ENCODE assay signal across 13 cellular contexts in genomic region chr6:152273638-152274037, GRCh38.
DNase-seq lines count a peak whose midpoint lies in the region; TF ChIP-seq lines count a peak whose summit lies in the region.
"Had no signal": no experiment of that assay in that cellular context is flagged by ENCODE, and none has a peak within 500 bp of the region (broad histone marks: within the 10 kb centered on the region; RNA-seq: fewer than 3 reads in every experiment).

No MANE protein-coding gene starts in this region.

- H3K36me3 ChIP-seq in left ventricle myocardium inferior (peaks cover 57% of the 10 kb centered on the region), Karpas-422 (ENCODE audit: insufficient read depth, low read length) (peaks cover 38% of the 10 kb centered on the region)

- peak overlapping the region; percentile 40 for H3K27ac ChIP-seq in VCaP
- peak overlapping the region; percentile 85 for H3K27ac ChIP-seq in left ventricle myocardium inferior (replicated peaks)
- no peak overlapping the region for H3K27ac ChIP-seq in Karpas-422 (ENCODE audit: low read length)
- H3K27ac ChIP-seq: C4-2B had no signal

- no peaks in the 10 kb centered on the region for H3K27me3 ChIP-seq in left ventricle myocardium inferior (ENCODE audit: low read depth)
- no peaks in the 10 kb centered on the region for H3K27me3 ChIP-seq in Karpas-422 (ENCODE audit: low read length)

- H3K9me2 ChIP-seq in Karpas-422 (replicated peaks; ENCODE audit: insufficient read depth, low read length) = no peaks in the 10 kb centered on the region

- H3K9ac ChIP-seq in Karpas-422 (ENCODE audit: low read length) = no peak overlapping the region

- no peaks in the 10 kb centered on the region for H4K20me1 ChIP-seq in Karpas-422 (ENCODE audit: insufficient read depth, low read depth, low read length)

- peak; percentile 29 for DNase-seq in Calu3
- DNase-seq in left ventricle myocardium inferior = no peak
- peak; percentile 93 for DNase-seq in retinal pigment epithelial cell (ENCODE audit: low read depth)
- DNase-seq in Karpas-422 = no peak
- no peak for DNase-seq in T1000 (lab: John Stamatoyannopoulos, UW)
- no peak for DNase-seq in NCI-H2029 treated with DMSO at 0.1 percent for 48 hours (lab: John Stamatoyannopoulos, UW)
- DNase-seq in midbrain (lab: John Stamatoyannopoulos, UW) = no peak
- DNase-seq: activated CD4-positive, alpha-beta T cell treated with anti-CD3 and anti-CD28 coated beads, Interleukin-2, amount 10 ng/mL, durations not matched to agents 24 days and 14 days; activated naive CD8-positive, alpha-beta T cell treated with anti-CD3 and anti-CD28 coated beads, Interleukin-2, amount 10 ng/mL, durations not matched to agents 7 days and 5 days; SHP77 treated with DMSO at 0.1 percent for 48 hours had no signal

- no peaks in the 10 kb centered on the region for H3K36me3 Mint-ChIP-seq in Calu3 (ENCODE audit: insufficient read depth, unreplicated experiment)

- no peaks in the 10 kb centered on the region for H3K27me3 Mint-ChIP-seq in Calu3 (ENCODE audit: unreplicated experiment)
- H3K27me3 Mint-ChIP-seq: activated CD4-positive, alpha-beta T cell treated with anti-CD3 and anti-CD28 coated beads, Interleukin-2, amount 10 ng/mL, durations not matched to agents 24 days and 14 days; activated naive CD8-positive, alpha-beta T cell treated with anti-CD3 and anti-CD28 coated beads, Interleukin-2, amount 10 ng/mL, durations not matched to agents 7 days and 5 days had no signal

- CTCF ChIA-PET in Calu3 (lab: Charles Lee) = no interaction called here

- no TSS peak for BruUV-seq in Calu3 (replicated peaks; lab: Mats Ljungman, UMichigan)

- H3K4me2 ChIP-seq in Karpas-422 (ENCODE audit: low read depth, low read length, poor library complexity, severe bottlenecking) = no peak overlapping the region

- H3K9me3 ChIP-seq in left ventricle myocardium inferior (replicated peaks) (no peaks in the 10 kb centered on the region), Karpas-422 (ENCODE audit: low read length) (no peaks in the 10 kb centered on the region)

- no peaks in the 10 kb centered on the region for H3K9me3 Mint-ChIP-seq in Calu3 (ENCODE audit: low read depth, unreplicated experiment)
- H3K9me3 Mint-ChIP-seq: activated CD4-positive, alpha-beta T cell treated with anti-CD3 and anti-CD28 coated beads, Interleukin-2, amount 10 ng/mL, durations not matched to agents 24 days and 14 days; activated naive CD8-positive, alpha-beta T cell treated with anti-CD3 and anti-CD28 coated beads, Interleukin-2, amount 10 ng/mL, durations not matched to agents 7 days and 5 days; stimulated activated effector memory CD8-positive, alpha-beta T cell treated with anti-CD3 and anti-CD28 coated beads, Interleukin-12 subunit alpha, Interleukin-12 subunit beta, amount 100 ng/mL, for 72 hours had no signal

- H3K4me1 ChIP-seq in left ventricle myocardium inferior = peaks cover 57% of the 10 kb centered on the region
- peaks cover 21% of the 10 kb centered on the region for H3K4me1 ChIP-seq in Karpas-422 (ENCODE audit: low read length)

- no peak overlapping the region for H3K4me3 Mint-ChIP-seq in Calu3 (ENCODE audit: low read depth, unreplicated experiment)
- H3K4me3 Mint-ChIP-seq: activated CD4-positive, alpha-beta T cell treated with anti-CD3 and anti-CD28 coated beads, Interleukin-2, amount 10 ng/mL, durations not matched to agents 24 days and 14 days; activated naive CD8-positive, alpha-beta T cell treated with anti-CD3 and anti-CD28 coated beads, Interleukin-2, amount 10 ng/mL, durations not matched to agents 7 days and 5 days; stimulated activated effector memory CD8-positive, alpha-beta T cell treated with anti-CD3 and anti-CD28 coated beads, Interleukin-12 subunit alpha, Interleukin-12 subunit beta, amount 100 ng/mL, for 72 hours had no signal

- no peak overlapping the region for H3K4me3 ChIP-seq in left ventricle myocardium inferior
- no peak overlapping the region for H3K4me3 ChIP-seq in retinal pigment epithelial cell (ENCODE audit: low read length)
- H3K4me3 ChIP-seq in Karpas-422 (ENCODE audit: low read length) = no peak overlapping the region

- intact Hi-C loops in Calu3 (cut with micrococcal nuclease; ENCODE audit: unreplicated experiment) = loop anchor here (2.0 kb wide), 1 partner anchor 599 kb away; no protein-coding TSS in a partner anchor
- intact Hi-C loops in left ventricle myocardium inferior (cut with micrococcal nuclease) = no loop called here

- peaks cover 9% of the 10 kb centered on the region for H3K4me1 Mint-ChIP-seq in Calu3 (ENCODE audit: low read depth, unreplicated experiment)

- no peak overlapping the region for H3K27ac Mint-ChIP-seq in Calu3 (ENCODE audit: unreplicated experiment)
- H3K27ac Mint-ChIP-seq: activated CD4-positive, alpha-beta T cell treated with anti-CD3 and anti-CD28 coated beads, Interleukin-2, amount 10 ng/mL, durations not matched to agents 24 days and 14 days; activated naive CD8-positive, alpha-beta T cell treated with anti-CD3 and anti-CD28 coated beads, Interleukin-2, amount 10 ng/mL, durations not matched to agents 7 days and 5 days; stimulated activated effector memory CD8-positive, alpha-beta T cell treated with anti-CD3 and anti-CD28 coated beads, Interleukin-12 subunit alpha, Interleukin-12 subunit beta, amount 100 ng/mL, for 72 hours had no signal

- H3K79me2 ChIP-seq in Karpas-422 (ENCODE audit: low read length) = no peaks in the 10 kb centered on the region

- TF ChIP-seq CTCF in Calu3 (IDR thresholded peaks at IDR 0.05; ENCODE audit: unreplicated experiment) (peak; percentile 18), VCaP (conservative IDR thresholded peaks at IDR 0.05) (no peak), left ventricle myocardium inferior (IDR thresholded peaks at IDR 0.05; ENCODE audit: borderline replicate concordance) (no peak), retinal pigment epithelial cell (conservative IDR thresholded peaks at IDR 0.05; ENCODE audit: low read depth, low read length) (peak; percentile 71)

- H2AFZ ChIP-seq in Karpas-422 (ENCODE audit: low read length) = no peak overlapping the region

Comparison
In these comparisons a context has a peak if more than half of its experiments do, and no peak if none do; other contexts are left out.
1. DNase-seq: peak in Calu3 (single experiment) and retinal pigment epithelial cell (single experiment); none in left ventricle myocardium inferior (single experiment), Karpas-422 (single experiment), T1000 (single experiment), NCI-H2029 treated with DMSO at 0.1 percent for 48 hours (single experiment) and midbrain (single experiment).
2. CTCF ChIP-seq: peak in Calu3 (single experiment) and retinal pigment epithelial cell (single experiment); none in VCaP (single experiment) and left ventricle myocardium inferior (single experiment).